Comparison of ENCODE assay signal across 8 cellular contexts in the genomic region with DNA sequence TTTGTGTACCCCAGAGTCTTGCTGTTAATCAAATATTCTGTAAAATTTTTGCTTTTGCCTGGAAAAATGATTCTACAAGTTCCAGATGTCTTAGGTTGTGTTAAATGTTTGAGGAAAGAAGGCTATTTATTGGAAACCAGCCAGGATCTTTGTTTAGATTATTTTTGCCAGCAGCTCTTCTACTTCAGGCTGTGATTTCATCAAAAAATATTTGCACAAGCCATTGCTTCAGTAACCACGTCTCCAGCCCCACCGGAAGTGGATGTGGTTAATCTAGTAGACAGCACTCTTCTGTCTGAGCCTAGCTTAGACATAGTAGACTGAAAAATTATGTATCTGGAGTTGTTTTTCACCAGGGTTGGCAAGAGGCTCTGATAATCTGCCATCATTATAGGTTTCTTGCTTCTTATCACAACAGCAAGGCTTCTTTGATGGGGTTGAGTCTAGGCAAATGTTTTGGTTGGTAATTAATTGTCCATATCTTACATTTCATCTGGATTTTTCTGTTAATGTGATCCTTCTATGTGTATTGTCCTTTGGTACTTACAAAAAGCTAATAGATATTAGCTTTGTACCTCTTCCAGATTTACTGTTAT. TPM values are rescaled to one million over a fixed set of nuclear protein-coding genes. Genes with fewer than 3 reads are reported as not detected.
DNase-seq lines count a peak whose midpoint lies in the region; ATAC-seq, FAIRE-seq and TF ChIP-seq lines count a peak whose summit lies in the region.

No MANE protein-coding gene starts in this region.

- H3K27me3 ChIP-seq in K562 (ENCODE audit: control insufficient read depth in 2 of 2, insufficient read depth in 2 of 2, low read length in 2 of 2) = 0 out of 5 replicates have a peak, but pooled peaks cover 0 to 3% of the 10 kb centered on the region in 2 experiments

- H3K9me1 ChIP-seq in K562 (ENCODE audit: control insufficient read depth, insufficient read depth, low read length) = no peaks in the 10 kb centered on the region

- H3K4me1 ChIP-seq in K562 (replicated peaks in 1 of 2; ENCODE audit: control insufficient read depth in 2 of 2, insufficient read depth in 2 of 2, low read length in 2 of 2) = no peaks in the 10 kb centered on the region

- peak overlapping the region in 7 of 8 donors; percentile 12 to 59 (median 35) for H3K4me3 Mint-ChIP-seq in naive B cell

- H3K4me2 ChIP-seq in K562 (ENCODE audit: insufficient read depth, low read length) = no peak overlapping the region

- no peak for TF ChIP-seq POLR2A in K562 (conservative IDR thresholded peaks at IDR 0.05)

- no peak for TF ChIP-seq RAD21 in K562 (CRISPR knock-in tag; conservative IDR thresholded peaks at IDR 0.05 in 1 of 2, IDR thresholded peaks at IDR 0.05 in 1 of 2)

- no TSS peak for BruUV-seq in K562 (replicated peaks; lab: Mats Ljungman, UMichigan)

- no peaks in the 10 kb centered on the region for H4K20me1 ChIP-seq in K562 (replicated peaks; ENCODE audit: control insufficient read depth, insufficient read depth, low read length)

- CTCF ChIA-PET in K562 (lab: Yijun Ruan, JAX; ENCODE audit: low intra/inter-chr PET ratio) = no interaction called here

- DNase-seq in EL (peak; percentile 96), T-helper 9 cell (peak; percentile 73), K562 (ENCODE audit: extremely low read depth in 1 of 4, low spot score in 3 of 4) (no peak), naive B cell (peak; percentile 76), ureter (ENCODE audit: low spot score) (peak; percentile 79), NCI-H2107 treated with DMSO at 0.1 percent for 48 hours (lab: John Stamatoyannopoulos, UW; ENCODE audit: unreplicated experiment) (no peak)

- no peak for FAIRE-seq in K562 (lab: Jason Lieb, UNC)

- WGBS in K562 (ENCODE audit: insufficient coverage, low coverage, missing lambda C conversion rate) = 3% methylated on average over 2 of the region's 2 CpGs

- intact Hi-C loops in K562 (cut with micrococcal nuclease) = loop anchor here (5.0 to 10.0 kb wide), 2 partner anchors 1173 to 1265 kb away; no protein-coding TSS in a partner anchor

- H3K27me3 Mint-ChIP-seq in naive B cell = no peaks in the 10 kb centered on the region

- no peaks in the 10 kb centered on the region for H3K9me3 Mint-ChIP-seq in naive B cell

- peaks cover 33 to 41% (median 40%) of the 10 kb centered on the region in 3 donors for H3K4me1 Mint-ChIP-seq in naive B cell

- H2AFZ ChIP-seq in K562 (ENCODE audit: low read depth, low read length) = no peak overlapping the region

- POLR2A ChIA-PET in K562 (lab: Yijun Ruan, JAX) = no interaction called here

- H3K36me3 ChIP-seq in KOPT-K1 (ENCODE audit: insufficient read depth, low read length) = no peaks in the 10 kb centered on the region
- H3K36me3 ChIP-seq in K562 (ENCODE audit: control insufficient read depth, insufficient read depth, low read length) = no peaks in the 10 kb centered on the region

- H3K27ac ChIP-seq in KOPT-K1 (ENCODE audit: low read depth, low read length, poor library complexity, severe bottlenecking) (peak overlapping the region; percentile 39), K562 (ENCODE audit: extremely low read depth, low read depth, low read length) (no peak overlapping the region)

- H3K9ac ChIP-seq in K562 (ENCODE audit: insufficient read depth in 1 of 2, low read depth in 2 of 2, low read length in 2 of 2) = no peak overlapping the region

- no peaks in the 10 kb centered on the region for H3K79me2 ChIP-seq in K562 (ENCODE audit: control insufficient read depth, insufficient read depth, low read length)

- TF ChIP-seq EP300 in K562 (IDR thresholded peaks at IDR 0.05; ENCODE audit: low read length) = no peak

- peak overlapping the region in 5 of 6 donors; percentile 73 to 93 (median 91) for H3K27ac Mint-ChIP-seq in naive B cell

- in situ Hi-C loops in K562 (cut with MboI) = no loop called here

- no peaks in the 10 kb centered on the region for H3K36me3 Mint-ChIP-seq in naive B cell

- no peak overlapping the region for H3K4me3 ChIP-seq in K562

- ATAC-seq in GM21717 (IDR thresholded peaks at IDR 0.05; ENCODE audit: unreplicated experiment) (peak; percentile 68), K562 (no peak), naive B cell (ENCODE audit: low read depth in 2 of 2) (peak; percentile 83 to 86)

- H3K9me3 ChIP-seq in KOPT-K1 (ENCODE audit: insufficient read depth, low read length, poor library complexity, severe bottlenecking) (no peaks in the 10 kb centered on the region), K562 (replicated peaks; ENCODE audit: control insufficient read depth, insufficient read depth, low read depth, low read length) (no peaks in the 10 kb centered on the region)

- TF ChIP-seq CTCF in K562 (IDR thresholded peaks at IDR 0.05 in 2 of 3, conservative IDR thresholded peaks at IDR 0.05 in 1 of 3; ENCODE audit: insufficient read depth in 2 of 3, low read depth in 1 of 3, low read length in 3 of 3) = no peak

TF ChIP-seq in K562, 482 proteins besides CTCF, POLR2A, EP300 and RAD21:
- TF ChIP-seq GABPA (tag; conservative IDR thresholded peaks at IDR 0.05; ENCODE audit: low read depth) = peak; percentile 60; the same call in 1 of the 2 replicates
- TF ChIP-seq ZNF324 (CRISPR knock-in tag; IDR thresholded peaks at IDR 0.05) = no peak

RNA-seq across cellular contexts. Expression of gene KCTD16, which starts 17.1 kb away (rescaled TPM):
- not detected in 2 replicates for total RNA-seq in K562 (2011; cell fraction: chromatin; rRNA removed; ENCODE audit: low replicate concordance)
- 0.26 TPM in 1 of 2 replicates, not detected in the other for total RNA-seq in K562 (2011; cell fraction: nucleolus; rRNA removed)
- total RNA-seq in K562 (2011; cell fraction: nucleoplasm; rRNA removed) = not detected in 2 replicates
- total RNA-seq in K562 (2014; rRNA removed) (0.12 TPM in 1 of 2 replicates, not detected in the other), K562 (2014; rRNA removed; fragmentation: Illumina TruSeq; extraction: Trizol) (0.04 and 0.10 TPM in 2 replicates), K562 (2015; rRNA removed; fragmentation: Illumina TruSeq; extraction: Trizol) (not detected in 2 replicates), K562 (2021) (not detected in 2 replicates), ureter (0.18 TPM)
- polyA plus RNA-seq in K562 (2011; rRNA removed) (0.03 TPM in 1 of 2 replicates, not detected in the other), K562 (2014; fragmentation: Illumina TruSeq; extraction: Trizol) (not detected in 2 replicates), K562 (2014; fragmentation: Nextera tagmentation; extraction: Ambion mirVana) (not detected), K562 (2014; rRNA removed) (not detected in 2 replicates), naive B cell (ENCODE audit: low read depth in 6 of 6) (under 1 TPM in 1 of 6 donors, not detected in 5; 0.16 TPM)
- polyA plus RNA-seq in K562 (2011; cell fraction: cytosol; rRNA removed) = under 0.01 TPM in 1 of 2 replicates, not detected in the other
- 0.03 TPM in 1 of 2 replicates, not detected in the other for polyA plus RNA-seq in K562 (2011; cell fraction: nucleus; rRNA removed)
- polyA plus RNA-seq in K562 (2012) = 0.03 and 0.06 TPM in 2 replicates
- 0.14 and 0.18 TPM in 2 replicates for polyA minus RNA-seq in K562 (2011; rRNA and poly(A)+ RNA removed)
- not detected in 2 replicates for polyA minus RNA-seq in K562 (2011; cell fraction: cytosol; rRNA and poly(A)+ RNA removed)
- polyA minus RNA-seq in K562 (2011; cell fraction: nucleus; rRNA and poly(A)+ RNA removed) = 0.11 TPM in 1 of 2 replicates, not detected in the other

RNA-seq across cellular contexts. Expression of gene YIPF5, which starts 17.3 kb away (rescaled TPM):
- 33.4 and 42.5 TPM in 2 replicates for total RNA-seq in K562 (2011; cell fraction: chromatin; rRNA removed; ENCODE audit: low replicate concordance)
- total RNA-seq in K562 (2011; cell fraction: nucleolus; rRNA removed) = 19.5 and 23.9 TPM in 2 replicates
- total RNA-seq in K562 (2011; cell fraction: nucleoplasm; rRNA removed) = 33.1 and 36.5 TPM in 2 replicates
- 13.7 and 15.3 TPM in 2 replicates for total RNA-seq in K562 (2014; rRNA removed)
- total RNA-seq in K562 (2014; rRNA removed; fragmentation: Illumina TruSeq; extraction: Trizol) = 33.7 and 41.5 TPM in 2 replicates
- total RNA-seq in K562 (2015; rRNA removed; fragmentation: Illumina TruSeq; extraction: Trizol) = 28.2 and 29.3 TPM in 2 replicates
- 26.7 and 27.4 TPM in 2 replicates for total RNA-seq in K562 (2021)
- polyA plus RNA-seq in K562 (2011; rRNA removed) = 52.7 and 52.9 TPM in 2 replicates
- 46.0 and 67.4 TPM in 2 replicates for polyA plus RNA-seq in K562 (2011; cell fraction: cytosol; rRNA removed)
- 8.1 and 11.7 TPM in 2 replicates for polyA plus RNA-seq in K562 (2011; cell fraction: nucleus; rRNA removed)
- 28.8 TPM in 2 replicates for polyA plus RNA-seq in K562 (2012)
- polyA plus RNA-seq in K562 (2014; fragmentation: Illumina TruSeq; extraction: Trizol) = 34.4 and 44.8 TPM in 2 replicates
- polyA plus RNA-seq in K562 (2014; fragmentation: Nextera tagmentation; extraction: Ambion mirVana) = 10 to 100 TPM; 34.4 to 44.0 TPM
- polyA plus RNA-seq in K562 (2014; rRNA removed) = 12.1 and 19.0 TPM in 2 replicates
- 60.5 and 83.2 TPM in 2 replicates for polyA minus RNA-seq in K562 (2011; rRNA and poly(A)+ RNA removed)
- polyA minus RNA-seq in K562 (2011; cell fraction: cytosol; rRNA and poly(A)+ RNA removed) = 22.1 and 25.0 TPM in 2 replicates
- polyA minus RNA-seq in K562 (2011; cell fraction: nucleus; rRNA and poly(A)+ RNA removed) = 12.9 and 24.4 TPM in 2 replicates
- 10 to 100 TPM; 39.7 to 54.3 (median 46.3) TPM for polyA plus RNA-seq in naive B cell (ENCODE audit: low read depth in 6 of 6)
- 45.0 TPM for total RNA-seq in ureter

Comparison
In these comparisons a context has a peak if more than half of its experiments do, and no peak if none do; other contexts are left out.
1. DNase-seq: peak in EL (single experiment), T-helper 9 cell (single experiment), naive B cell (single experiment) and ureter (single experiment); none in K562 (0 of 4) and NCI-H2107 treated with DMSO at 0.1 percent for 48 hours (single experiment).